Comparison of ENCODE assay signal across 9 cellular contexts in genomic region chr19:3178377-3178972, GRCh38. TPM values are rescaled to one million over a fixed set of nuclear protein-coding genes. Genes with fewer than 3 reads are reported as not detected.
DNase-seq lines count a peak whose midpoint lies in the region; ATAC-seq and TF ChIP-seq lines count a peak whose summit lies in the region.
"Had no signal": no experiment of that assay in that cellular context is flagged by ENCODE, and none has a peak within 500 bp of the region (broad histone marks: within the 10 kb centered on the region; RNA-seq: fewer than 3 reads in every experiment).

Gene S1PR4, plus strand, starts transcription at chr19:3178769. Its CDS starts 24 bp downstream, at chr19:3178793.

- peak within 1 kb of the TSS; percentile 25 for H3K27ac ChIP-seq in foreskin keratinocyte

- no peaks in the 10 kb centered on the region for H3K27me3 ChIP-seq in foreskin keratinocyte
- H3K27me3 ChIP-seq: pancreas had no signal

- H3K27me3 Mint-ChIP-seq in activated CD4-positive, alpha-beta T cell treated with anti-CD3 and anti-CD28 coated beads, Interleukin-2, amount 10 ng/mL, durations not matched to agents 24 days and 14 days = no peaks in the 10 kb centered on the region

- H3K4me1 Mint-ChIP-seq in activated CD4-positive, alpha-beta T cell treated with anti-CD3 and anti-CD28 coated beads, Interleukin-2, amount 10 ng/mL, durations not matched to agents 24 days and 14 days = peaks cover 26% of the 10 kb centered on the region

- intact Hi-C loops in activated CD4-positive, alpha-beta T cell treated with anti-CD3 and anti-CD28 coated beads, Interleukin-2, amount 10 ng/mL, durations not matched to agents 24 days and 14 days (cut with micrococcal nuclease) = loop anchor here (2.0 kb wide), 2 partner anchors 24 to 142 kb away; no protein-coding TSS in a partner anchor

- H3K27ac Mint-ChIP-seq in activated CD4-positive, alpha-beta T cell treated with anti-CD3 and anti-CD28 coated beads, Interleukin-2, amount 10 ng/mL, durations not matched to agents 24 days and 14 days = peak within 1 kb of the TSS; percentile 97

- TF ChIP-seq CTCF in foreskin keratinocyte (conservative IDR thresholded peaks at IDR 0.05) = no peak

- ATAC-seq in HG02759 (IDR thresholded peaks at IDR 0.05; ENCODE audit: unreplicated experiment) = peak; percentile 45
- ATAC-seq in foreskin keratinocyte = no peak

- peak within 1 kb of the TSS; percentile 100 for H3K4me3 Mint-ChIP-seq in activated CD4-positive, alpha-beta T cell treated with anti-CD3 and anti-CD28 coated beads, Interleukin-2, amount 10 ng/mL, durations not matched to agents 24 days and 14 days

- no peaks in the 10 kb centered on the region for H3K9me3 Mint-ChIP-seq in activated CD4-positive, alpha-beta T cell treated with anti-CD3 and anti-CD28 coated beads, Interleukin-2, amount 10 ng/mL, durations not matched to agents 24 days and 14 days

- H3K36me3 Mint-ChIP-seq in activated CD4-positive, alpha-beta T cell treated with anti-CD3 and anti-CD28 coated beads, Interleukin-2, amount 10 ng/mL, durations not matched to agents 24 days and 14 days (ENCODE audit: low read depth) = peaks cover 36% of the 10 kb centered on the region

- peak; percentile 49 to 55 for DNase-seq in AML-193 (lab: John Stamatoyannopoulos, UW)
- peak; percentile 91 for DNase-seq in activated CD4-positive, alpha-beta T cell treated with anti-CD3 and anti-CD28 coated beads, Interleukin-2, amount 10 ng/mL, durations not matched to agents 24 days and 14 days
- no peak for DNase-seq in foreskin keratinocyte
- peak; percentile 42 for DNase-seq in stimulated activated CD8-positive, alpha-beta memory T cell treated with anti-CD3 and anti-CD28 coated beads, Interleukin-4, amount 100 ng/mL, for 24 hours (ENCODE audit: low read depth)
- DNase-seq in NCI-H1417 treated with DMSO at 0.1 percent for 48 hours (lab: John Stamatoyannopoulos, UW) = no peak
- no peak for DNase-seq in D341Med (ENCODE audit: low spot score)
- DNase-seq in GOT3 (lab: John Stamatoyannopoulos, UW) = no peak

- H3K4me1 ChIP-seq in foreskin keratinocyte = peaks cover 12% of the 10 kb centered on the region
- H3K4me1 ChIP-seq: pancreas had no signal

RNA-seq across cellular contexts. Expression of gene S1PR4, which starts in this region (rescaled TPM):
- total RNA-seq in activated CD4-positive, alpha-beta T cell treated with anti-CD3 and anti-CD28 coated beads, Interleukin-2, amount 10 ng/mL, durations not matched to agents 24 days and 14 days = 41.8 and 43.7 TPM in 2 replicates
- 0.11 and 0.27 TPM in 2 replicates for total RNA-seq in foreskin keratinocyte
- 0.16 TPM in 1 of 2 replicates, not detected in the other for polyA plus RNA-seq in foreskin keratinocyte

Comparison
In these comparisons a context has a peak if more than half of its experiments do, and no peak if none do; other contexts are left out.
1. RNA of gene S1PR4 (total RNA-seq): 41.8 to 43.7 TPM in activated CD4-positive, alpha-beta T cell treated with anti-CD3 and anti-CD28 coated beads, Interleukin-2, amount 10 ng/mL, durations not matched to agents 24 days and 14 days; 0.11 to 0.27 TPM in foreskin keratinocyte; every median in the first group is over 10 times any median in the second.
2. DNase-seq: peak in AML-193 (2 of 2), activated CD4-positive, alpha-beta T cell treated with anti-CD3 and anti-CD28 coated beads, Interleukin-2, amount 10 ng/mL, durations not matched to agents 24 days and 14 days (single experiment) and stimulated activated CD8-positive, alpha-beta memory T cell treated with anti-CD3 and anti-CD28 coated beads, Interleukin-4, amount 100 ng/mL, for 24 hours (single experiment); none in foreskin keratinocyte (0 of 2), NCI-H1417 treated with DMSO at 0.1 percent for 48 hours (single experiment), D341Med (single experiment) and GOT3 (single experiment).